ENCODE assay signal across 9 cellular contexts in the genomic region with DNA sequence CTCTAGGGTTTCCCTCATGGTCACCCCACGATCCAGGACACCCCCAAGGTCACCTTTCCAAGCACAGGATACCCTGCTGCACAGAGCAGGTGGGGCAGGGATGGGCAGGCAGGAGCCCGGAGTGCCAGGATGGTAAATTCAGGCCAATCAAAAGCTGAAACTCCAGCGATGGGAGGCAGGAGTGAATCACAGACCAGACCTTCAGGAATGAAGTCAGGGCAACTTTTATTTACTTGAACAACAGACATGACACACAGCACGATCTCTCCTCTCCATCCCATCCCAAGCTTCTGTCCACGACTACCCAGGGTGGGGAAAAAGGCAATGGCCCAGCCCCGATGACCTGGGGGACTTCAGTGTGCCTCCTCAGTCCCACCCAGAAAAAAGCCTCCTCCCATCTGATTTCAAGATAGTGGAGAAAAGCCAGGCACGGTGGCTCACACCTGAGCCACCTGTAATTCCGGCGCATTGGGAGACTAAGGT. TPM values are rescaled to one million over a fixed set of nuclear protein-coding genes. Genes with fewer than 3 reads are reported as not detected.
DNase-seq lines count a peak whose midpoint lies in the region; ATAC-seq, FAIRE-seq and TF ChIP-seq lines count a peak whose summit lies in the region.
"Had no signal": no experiment of that assay in that cellular context is flagged by ENCODE, and none has a peak within 500 bp of the region (broad histone marks: within the 10 kb centered on the region; RNA-seq: fewer than 3 reads in every experiment).

No MANE protein-coding gene starts in this region.

- intact Hi-C loops in pancreas (cut with DNase I), result no loop called here

- H3K36me3 Mint-ChIP-seq in endothelial cell (ENCODE audit: low read depth, unreplicated experiment), result peaks cover 17% of the 10 kb centered on the region

- FAIRE-seq in pancreas (lab: Jason Lieb, UNC), result no peak

- TF ChIP-seq CTCF in endothelial cell (IDR thresholded peaks at IDR 0.05; ENCODE audit: unreplicated experiment) (no peak), pancreas (IDR thresholded peaks at IDR 0.05) (no peak)

- ATAC-seq in pancreas (no peak), HG03571 (IDR thresholded peaks at IDR 0.05; ENCODE audit: unreplicated experiment) (no peak)

- H3K4me1 Mint-ChIP-seq in endothelial cell (ENCODE audit: unreplicated experiment), result peaks cover 7% of the 10 kb centered on the region

- H3K27me3 ChIP-seq in SJSA1 (replicated peaks) (no peaks in the 10 kb centered on the region), pancreas (no peaks in the 10 kb centered on the region)

- H3K36me3 ChIP-seq in SJSA1 (peaks cover 87% of the 10 kb centered on the region), pancreas (peaks cover 0 to 20% (median 0%) of the 10 kb centered on the region in 3 donors)

- peaks cover 9% of the 10 kb centered on the region for H3K27me3 Mint-ChIP-seq in endothelial cell (ENCODE audit: unreplicated experiment)

- H3K4me3 ChIP-seq in SJSA1, result no peak overlapping the region
- peak overlapping the region in 1 of 4 donors; percentile 26 for H3K4me3 ChIP-seq in pancreas

- peak overlapping the region; percentile 74 for H3K27ac Mint-ChIP-seq in endothelial cell (ENCODE audit: unreplicated experiment)

- 55 to 65% methylated on average over 9 of the region's 9 CpGs for WGBS in pancreas, 2 donors

- H3K9me3 ChIP-seq in SJSA1 (replicated peaks) (no peaks in the 10 kb centered on the region; the same call in 1 of the 2 replicates), pancreas (no peaks in the 10 kb centered on the region)

- peaks cover 61% of the 10 kb centered on the region for H3K4me1 ChIP-seq in SJSA1 (replicated peaks)
- peaks cover 0 to 22% (median 0%) of the 10 kb centered on the region in 3 donors for H3K4me1 ChIP-seq in pancreas

- no peaks in the 10 kb centered on the region for H3K9me3 Mint-ChIP-seq in endothelial cell (ENCODE audit: unreplicated experiment)

- peak overlapping the region; percentile 86 for H3K4me3 Mint-ChIP-seq in endothelial cell (ENCODE audit: unreplicated experiment)

- DNase-seq in EH (ENCODE audit: low read depth), result peak; percentile 81
- DNase-seq in SJSA1 (ENCODE audit: low read depth in 1 of 2, low spot score in 2 of 2), result peak in 1 of 2 experiments; percentile 41
- no peak for DNase-seq in endothelial cell (ENCODE audit: low spot score)
- DNase-seq in pancreas, result peak in 1 of 6 donors; percentile 19
- DNase-seq in hepatic stellate cell (ENCODE audit: low spot score), result no peak
- DNase-seq in cerebellar nuclear complex (lab: John Stamatoyannopoulos, UW), result no peak
- no peak for DNase-seq in NCI-H2196 treated with DMSO at 0.1 percent for 48 hours (lab: John Stamatoyannopoulos, UW; ENCODE audit: unreplicated experiment)

- H3K27ac ChIP-seq in SJSA1, result peak overlapping the region; percentile 20; the same call in 1 of the 2 replicates
- H3K27ac ChIP-seq in pancreas, result peak overlapping the region in 3 of 4 donors; percentile 2 to 72 (median 57)

RNA-seq across cellular contexts. Expression of a gene that starts 39.1 kb away (rescaled TPM):
- 1.9 and 2.9 TPM in 2 replicates for total RNA-seq in SJSA1 (2014; rRNA removed; shearing (Covaris generic))
- total RNA-seq in endothelial cell (ENCODE audit: unreplicated experiment) (43.7 TPM), pancreas (1 to 10 TPM; 1.9 to 9.3 (median 3.4) TPM)
- polyA plus RNA-seq in pancreas, result 1 to 10 TPM; 3.9 to 5.5 TPM

RNA-seq across cellular contexts. Expression of a gene that starts 42.6 kb away (rescaled TPM):
- 0.50 TPM in 1 of 2 replicates, not detected in the other for total RNA-seq in SJSA1 (2014; rRNA removed; shearing (Covaris generic))
- total RNA-seq in endothelial cell (ENCODE audit: unreplicated experiment) (0.69 TPM), pancreas (1 to 10 TPM in 1 of 6 donors, under 1 TPM in 3, not detected in 2; 0.39 to 1.4 (median 0.62) TPM)
- 1 to 10 TPM in 1 of 2 donors, under 1 TPM in 1; 0.65 to 3.1 TPM for polyA plus RNA-seq in pancreas
- total RNA-seq: kidney epithelial cell had no signal
